In genomic region chr1:35557118-35557610, GRCh38 we compare ENCODE assay signal across 8 cellular contexts. TPM values are rescaled to one million over a fixed set of nuclear protein-coding genes. Genes with fewer than 3 reads are reported as not detected.
DNase-seq lines count a peak whose midpoint lies in the region; ATAC-seq and TF ChIP-seq lines count a peak whose summit lies in the region.

TSS of gene KIAA0319L (minus strand) at chr1:35557403. CDS start at chr1:35554491, 2,912 bp downstream.

- no peaks in the 10 kb centered on the region for H3K9me3 ChIP-seq in BLaER1

- peaks cover 41% of the 10 kb centered on the region for H3K4me1 Mint-ChIP-seq in WTC11
- peaks cover 44 to 52% of the 10 kb centered on the region in 2 donors for H3K4me1 Mint-ChIP-seq in natural killer cell treated with Interleukin-12 subunit alpha and Interleukin-12 subunit beta and Interleukin-15 and Interleukin-18, amount 100 ng/mL, for 72 hours (ENCODE audit: low read depth in 2 of 2)

- peak; percentile 71 to 80 for DNase-seq in NCI-H1930 (lab: John Stamatoyannopoulos, UW)
- peak; percentile 78 for DNase-seq in WTC11 (ENCODE audit: low spot score)
- peak in 1 of 2 donors; percentile 72 for DNase-seq in foreskin fibroblast
- DNase-seq in natural killer cell treated with Interleukin-12 subunit alpha and Interleukin-12 subunit beta and Interleukin-15 and Interleukin-18, amount 100 ng/mL, for 72 hours (ENCODE audit: low spot score), result peak; percentile 92
- no peak for DNase-seq in KBM-7

- in situ Hi-C loops in KBM-7 (cut with MboI; ENCODE audit: low pct_unique_long_range_greater_than_20kb, low sequenced_read_pairs), result no loop called here

- H3K27ac ChIP-seq in BLaER1, result peak within 1 kb of the TSS; percentile 91

- ATAC-seq in GM18502 (IDR thresholded peaks at IDR 0.05; ENCODE audit: poor library complexity, unreplicated experiment) (peak; percentile 77), HG02852 (IDR thresholded peaks at IDR 0.05; ENCODE audit: unreplicated experiment) (peak; percentile 79), WTC11 (peak; percentile 64)
- ATAC-seq in natural killer cell treated with Interleukin-12 subunit alpha and Interleukin-12 subunit beta and Interleukin-15 and Interleukin-18, amount 100 ng/mL, for 72 hours, result peak; percentile 90 to 92

- H3K4me1 ChIP-seq in BLaER1, result peaks cover 46% of the 10 kb centered on the region

- POLR2A ChIA-PET in WTC11 (lab: Charles Lee), result interaction anchor here (1.7 to 1.9 kb wide), 3 partner anchors 16 to 213 kb away, joined by 4 to 9 read pairs (median 4); partner anchors contain the start of genes CLSPN and TFAP2E

- peaks cover 32% of the 10 kb centered on the region for H4K20me1 ChIP-seq in BLaER1

- H3K27ac Mint-ChIP-seq in WTC11, result peak within 1 kb of the TSS; percentile 96
- peak within 1 kb of the TSS; percentile 97 for H3K27ac Mint-ChIP-seq in natural killer cell treated with Interleukin-12 subunit alpha and Interleukin-12 subunit beta and Interleukin-15 and Interleukin-18, amount 100 ng/mL, for 72 hours

- H3K4me3 ChIP-seq in BLaER1 (peak within 1 kb of the TSS; percentile 91), foreskin fibroblast (ENCODE audit: low read depth in 1 of 2, low read length in 2 of 2) (peak within 1 kb of the TSS; percentile 88 to 99)

- peak within 1 kb of the TSS; percentile 98 for H3K4me3 Mint-ChIP-seq in WTC11
- H3K4me3 Mint-ChIP-seq in natural killer cell treated with Interleukin-12 subunit alpha and Interleukin-12 subunit beta and Interleukin-15 and Interleukin-18, amount 100 ng/mL, for 72 hours, result peak within 1 kb of the TSS; percentile 100

- peaks cover 41% of the 10 kb centered on the region for H3K36me3 ChIP-seq in BLaER1

- peak within 1 kb of the TSS; percentile 91 for H3K9ac ChIP-seq in BLaER1

- no peaks in the 10 kb centered on the region for H3K9me3 Mint-ChIP-seq in WTC11
- H3K9me3 Mint-ChIP-seq in natural killer cell treated with Interleukin-12 subunit alpha and Interleukin-12 subunit beta and Interleukin-15 and Interleukin-18, amount 100 ng/mL, for 72 hours, result no peaks in the 10 kb centered on the region

- CTCF ChIA-PET in WTC11 (lab: Charles Lee), result interaction anchor here (0.6 to 1.5 kb wide), 10 partner anchors 9 to 589 kb away, joined by 3 to 8 read pairs (median 4); partner anchors contain the start of gene CLSPN

- H3K36me3 Mint-ChIP-seq in WTC11, result peaks cover 22% of the 10 kb centered on the region
- H3K36me3 Mint-ChIP-seq in natural killer cell treated with Interleukin-12 subunit alpha and Interleukin-12 subunit beta and Interleukin-15 and Interleukin-18, amount 100 ng/mL, for 72 hours, result no peaks in the 10 kb centered on the region

- H3K4me2 ChIP-seq in BLaER1, result peak within 1 kb of the TSS; percentile 89

- no peaks in the 10 kb centered on the region for H3K27me3 ChIP-seq in BLaER1

- no peaks in the 10 kb centered on the region for H3K27me3 Mint-ChIP-seq in WTC11 (ENCODE audit: low read depth)
- no peaks in the 10 kb centered on the region for H3K27me3 Mint-ChIP-seq in natural killer cell treated with Interleukin-12 subunit alpha and Interleukin-12 subunit beta and Interleukin-15 and Interleukin-18, amount 100 ng/mL, for 72 hours

- TF ChIP-seq CTCF in WTC11 (IDR thresholded peaks at IDR 0.05) (no peak), foreskin fibroblast (IDR thresholded peaks at IDR 0.05; ENCODE audit: low read depth, low read length) (no peak)

TF ChIP-seq in WTC11, 78 proteins besides CTCF, POLR2A, EP300 and RAD21 (continues in another document):
- TF ChIP-seq, protein P1, sequence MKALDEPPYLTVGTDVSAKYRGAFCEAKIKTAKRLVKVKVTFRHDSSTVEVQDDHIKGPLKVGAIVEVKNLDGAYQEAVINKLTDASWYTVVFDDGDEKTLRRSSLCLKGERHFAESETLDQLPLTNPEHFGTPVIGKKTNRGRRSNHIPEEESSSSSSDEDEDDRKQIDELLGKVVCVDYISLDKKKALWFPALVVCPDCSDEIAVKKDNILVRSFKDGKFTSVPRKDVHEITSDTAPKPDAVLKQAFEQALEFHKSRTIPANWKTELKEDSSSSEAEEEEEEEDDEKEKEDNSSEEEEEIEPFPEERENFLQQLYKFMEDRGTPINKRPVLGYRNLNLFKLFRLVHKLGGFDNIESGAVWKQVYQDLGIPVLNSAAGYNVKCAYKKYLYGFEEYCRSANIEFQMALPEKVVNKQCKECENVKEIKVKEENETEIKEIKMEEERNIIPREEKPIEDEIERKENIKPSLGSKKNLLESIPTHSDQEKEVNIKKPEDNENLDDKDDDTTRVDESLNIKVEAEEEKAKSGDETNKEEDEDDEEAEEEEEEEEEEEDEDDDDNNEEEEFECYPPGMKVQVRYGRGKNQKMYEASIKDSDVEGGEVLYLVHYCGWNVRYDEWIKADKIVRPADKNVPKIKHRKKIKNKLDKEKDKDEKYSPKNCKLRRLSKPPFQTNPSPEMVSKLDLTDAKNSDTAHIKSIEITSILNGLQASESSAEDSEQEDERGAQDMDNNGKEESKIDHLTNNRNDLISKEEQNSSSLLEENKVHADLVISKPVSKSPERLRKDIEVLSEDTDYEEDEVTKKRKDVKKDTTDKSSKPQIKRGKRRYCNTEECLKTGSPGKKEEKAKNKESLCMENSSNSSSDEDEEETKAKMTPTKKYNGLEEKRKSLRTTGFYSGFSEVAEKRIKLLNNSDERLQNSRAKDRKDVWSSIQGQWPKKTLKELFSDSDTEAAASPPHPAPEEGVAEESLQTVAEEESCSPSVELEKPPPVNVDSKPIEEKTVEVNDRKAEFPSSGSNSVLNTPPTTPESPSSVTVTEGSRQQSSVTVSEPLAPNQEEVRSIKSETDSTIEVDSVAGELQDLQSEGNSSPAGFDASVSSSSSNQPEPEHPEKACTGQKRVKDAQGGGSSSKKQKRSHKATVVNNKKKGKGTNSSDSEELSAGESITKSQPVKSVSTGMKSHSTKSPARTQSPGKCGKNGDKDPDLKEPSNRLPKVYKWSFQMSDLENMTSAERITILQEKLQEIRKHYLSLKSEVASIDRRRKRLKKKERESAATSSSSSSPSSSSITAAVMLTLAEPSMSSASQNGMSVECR (CRISPR knock-in tag; IDR thresholded peaks at IDR 0.05; ENCODE audit: borderline replicate concordance), result peak; percentile 96; the same call in 1 of the 2 replicates
- TF ChIP-seq ZNF138 (CRISPR knock-in tag; conservative IDR thresholded peaks at IDR 0.05), result no peak
- no peak for TF ChIP-seq RELA (CRISPR knock-in tag; IDR thresholded peaks at IDR 0.05; ENCODE audit: borderline replicate concordance)
- TF ChIP-seq ZNF232 (CRISPR knock-in tag; IDR thresholded peaks at IDR 0.05), result peak; percentile 46; the same call in 1 of the 2 replicates
- TF ChIP-seq NFATC4 (CRISPR knock-in tag; IDR thresholded peaks at IDR 0.05), result no peak
- TF ChIP-seq NR1H2 (CRISPR knock-in tag; IDR thresholded peaks at IDR 0.05), result no peak
- TF ChIP-seq MYBL2 (CRISPR knock-in tag; IDR thresholded peaks at IDR 0.05), result peak; percentile 22
- no peak for TF ChIP-seq ZNF416 (CRISPR knock-in tag; IDR thresholded peaks at IDR 0.05)
- peak; percentile 49; the same call in 1 of the 2 replicates for TF ChIP-seq TEAD1 (CRISPR knock-in tag; IDR thresholded peaks at IDR 0.05)
- TF ChIP-seq, protein P2, sequence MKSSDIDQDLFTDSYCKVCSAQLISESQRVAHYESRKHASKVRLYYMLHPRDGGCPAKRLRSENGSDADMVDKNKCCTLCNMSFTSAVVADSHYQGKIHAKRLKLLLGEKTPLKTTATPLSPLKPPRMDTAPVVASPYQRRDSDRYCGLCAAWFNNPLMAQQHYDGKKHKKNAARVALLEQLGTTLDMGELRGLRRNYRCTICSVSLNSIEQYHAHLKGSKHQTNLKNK (CRISPR knock-in tag; IDR thresholded peaks at IDR 0.05), result no peak
- TF ChIP-seq MXD4 (CRISPR knock-in tag; IDR thresholded peaks at IDR 0.05; ENCODE audit: borderline replicate concordance), result no peak
- no peak for TF ChIP-seq TP53 (CRISPR knock-in tag; IDR thresholded peaks at IDR 0.05)
- TF ChIP-seq, protein P3, sequence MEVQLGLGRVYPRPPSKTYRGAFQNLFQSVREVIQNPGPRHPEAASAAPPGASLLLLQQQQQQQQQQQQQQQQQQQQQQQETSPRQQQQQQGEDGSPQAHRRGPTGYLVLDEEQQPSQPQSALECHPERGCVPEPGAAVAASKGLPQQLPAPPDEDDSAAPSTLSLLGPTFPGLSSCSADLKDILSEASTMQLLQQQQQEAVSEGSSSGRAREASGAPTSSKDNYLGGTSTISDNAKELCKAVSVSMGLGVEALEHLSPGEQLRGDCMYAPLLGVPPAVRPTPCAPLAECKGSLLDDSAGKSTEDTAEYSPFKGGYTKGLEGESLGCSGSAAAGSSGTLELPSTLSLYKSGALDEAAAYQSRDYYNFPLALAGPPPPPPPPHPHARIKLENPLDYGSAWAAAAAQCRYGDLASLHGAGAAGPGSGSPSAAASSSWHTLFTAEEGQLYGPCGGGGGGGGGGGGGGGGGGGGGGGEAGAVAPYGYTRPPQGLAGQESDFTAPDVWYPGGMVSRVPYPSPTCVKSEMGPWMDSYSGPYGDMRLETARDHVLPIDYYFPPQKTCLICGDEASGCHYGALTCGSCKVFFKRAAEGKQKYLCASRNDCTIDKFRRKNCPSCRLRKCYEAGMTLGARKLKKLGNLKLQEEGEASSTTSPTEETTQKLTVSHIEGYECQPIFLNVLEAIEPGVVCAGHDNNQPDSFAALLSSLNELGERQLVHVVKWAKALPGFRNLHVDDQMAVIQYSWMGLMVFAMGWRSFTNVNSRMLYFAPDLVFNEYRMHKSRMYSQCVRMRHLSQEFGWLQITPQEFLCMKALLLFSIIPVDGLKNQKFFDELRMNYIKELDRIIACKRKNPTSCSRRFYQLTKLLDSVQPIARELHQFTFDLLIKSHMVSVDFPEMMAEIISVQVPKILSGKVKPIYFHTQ (CRISPR knock-in tag; IDR thresholded peaks at IDR 0.05), result no peak
- TF ChIP-seq ZSCAN18 (CRISPR knock-in tag; IDR thresholded peaks at IDR 0.05), result no peak
- no peak for TF ChIP-seq ZNF671 (CRISPR knock-in tag; IDR thresholded peaks at IDR 0.05)
- no peak; the same call in 1 of the 2 replicates for TF ChIP-seq KAT7 (CRISPR knock-in tag; IDR thresholded peaks at IDR 0.05; ENCODE audit: borderline replicate concordance)
- TF ChIP-seq JUN (CRISPR knock-in tag; IDR thresholded peaks at IDR 0.05), result no peak

RNA-seq across cellular contexts. Expression of gene KIAA0319L, which starts in this region (rescaled TPM):
- total RNA-seq in WTC11 (2021), result 66.3 to 71.7 TPM (median 70.0 TPM) in 3 replicates
- 10 to 100 TPM; 58.6 to 88.8 TPM for total RNA-seq in natural killer cell treated with Interleukin-12 subunit alpha and Interleukin-12 subunit beta and Interleukin-15 and Interleukin-18, amount 100 ng/mL, for 72 hours
